ENCODE assay signal across 9 cellular contexts in the genomic region with DNA sequence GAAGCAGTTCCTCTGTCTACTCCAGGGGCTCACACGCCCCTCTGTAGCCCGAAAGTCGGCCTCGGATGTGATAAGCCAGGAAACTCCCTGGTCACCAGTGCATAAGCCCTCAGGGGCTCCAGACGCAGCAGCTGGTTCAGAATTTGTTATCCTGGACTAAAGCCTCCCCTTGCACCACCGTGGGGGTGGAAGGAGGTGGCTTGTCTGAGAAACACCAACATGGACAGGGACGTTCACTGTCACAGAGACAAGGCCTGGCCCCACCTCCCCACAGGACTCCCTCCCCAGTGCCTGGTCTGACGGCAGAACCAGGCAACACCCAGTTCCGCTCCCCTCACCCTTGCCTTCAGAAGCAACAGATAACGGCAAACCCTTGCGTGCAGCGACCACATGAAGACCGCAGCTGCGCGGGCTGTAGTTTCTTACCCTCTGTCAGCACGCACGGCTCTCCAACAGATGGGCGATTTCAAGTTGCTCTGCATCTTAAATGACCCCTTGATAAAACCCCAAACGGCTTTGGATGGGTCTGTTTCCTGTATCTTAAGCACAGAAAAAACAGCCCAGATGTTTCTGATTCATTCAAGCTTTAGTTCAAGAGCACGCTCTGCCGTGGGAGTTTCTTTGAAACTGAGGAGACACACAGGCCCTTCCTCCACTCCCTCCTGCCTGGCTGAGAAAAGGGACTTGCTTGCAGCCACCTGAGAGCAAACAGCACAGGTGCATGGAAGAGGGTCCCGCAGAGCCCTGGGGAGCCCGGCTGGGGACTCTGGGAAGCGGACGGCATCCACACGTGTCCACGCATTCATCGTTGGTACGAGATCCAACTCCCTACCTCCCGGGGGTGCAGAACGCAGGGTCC. TPM values are rescaled to one million over a fixed set of nuclear protein-coding genes. Genes with fewer than 3 reads are reported as not detected.
DNase-seq lines count a peak whose midpoint lies in the region; ATAC-seq and TF ChIP-seq lines count a peak whose summit lies in the region.
"Had no signal": no experiment of that assay in that cellular context is flagged by ENCODE, and none has a peak within 500 bp of the region (broad histone marks: within the 10 kb centered on the region; RNA-seq: fewer than 3 reads in every experiment).

No MANE protein-coding gene starts in this region.

- TF ChIP-seq CTCF in endothelial cell (IDR thresholded peaks at IDR 0.05; ENCODE audit: unreplicated experiment), result no peak

- ATAC-seq in GM18858 (IDR thresholded peaks at IDR 0.05; ENCODE audit: unreplicated experiment), result peak; percentile 80
- ATAC-seq in HG02884 (IDR thresholded peaks at IDR 0.05; ENCODE audit: unreplicated experiment), result peak; percentile 64

- no peak overlapping the region for H3K4me3 Mint-ChIP-seq in endothelial cell (ENCODE audit: unreplicated experiment)

- no peaks in the 10 kb centered on the region for H3K36me3 ChIP-seq in SK-N-MC (ENCODE audit: insufficient read depth, low read length)

- no peak overlapping the region for H3K9ac ChIP-seq in SK-N-MC (ENCODE audit: insufficient read length)

- H3K9me3 ChIP-seq in SK-N-MC (ENCODE audit: low read depth, low read length), result no peaks in the 10 kb centered on the region

- H3K9me3 Mint-ChIP-seq in endothelial cell (ENCODE audit: unreplicated experiment), result no peaks in the 10 kb centered on the region

- H3K27ac ChIP-seq in SK-N-MC, result no peak overlapping the region

- H3K27ac Mint-ChIP-seq in endothelial cell (ENCODE audit: unreplicated experiment), result no peak overlapping the region

- peaks cover 5% of the 10 kb centered on the region for H3K27me3 Mint-ChIP-seq in endothelial cell (ENCODE audit: unreplicated experiment)

- H3K4me1 Mint-ChIP-seq in endothelial cell (ENCODE audit: unreplicated experiment), result peaks cover 4% of the 10 kb centered on the region

- H3K4me3 ChIP-seq in SK-N-MC, result peak overlapping the region; percentile 11; the same call in 1 of the 2 replicates
- H3K4me3 ChIP-seq: lung had no signal

- DNase-seq in SK-N-MC (ENCODE audit: low read depth, low spot score), result no peak
- peak; percentile 11 for DNase-seq in effector CD8-positive, alpha-beta T cell (lab: John Stamatoyannopoulos, UW)
- DNase-seq in stimulated activated CD4-positive, alpha-beta T cell treated with anti-CD3 and anti-CD28 coated beads, Interleukin-12 subunit alpha, Interleukin-12 subunit beta, amount 100 ng/mL, for 48 hours (ENCODE audit: low read depth in 2 of 3, low spot score in 1 of 3), result peak; percentile 15 to 33 (median 25)
- DNase-seq in middle frontal gyrus (ENCODE audit: extremely low spot score, low spot score), result no peak
- no peak for DNase-seq in endothelial cell (ENCODE audit: low spot score)
- no peak for DNase-seq in HK-2 (ENCODE audit: unreplicated experiment)

- H3K36me3 Mint-ChIP-seq in endothelial cell (ENCODE audit: low read depth, unreplicated experiment), result no peaks in the 10 kb centered on the region

RNA-seq across cellular contexts. Expression of a gene that starts 44.7 kb away (rescaled TPM):
- total RNA-seq in endothelial cell (ENCODE audit: unreplicated experiment), result 1.8 TPM

Comparison
In these comparisons a context has a peak if more than half of its experiments do, and no peak if none do; other contexts are left out.
1. DNase-seq: peak in effector CD8-positive, alpha-beta T cell (single experiment) and stimulated activated CD4-positive, alpha-beta T cell treated with anti-CD3 and anti-CD28 coated beads, Interleukin-12 subunit alpha, Interleukin-12 subunit beta, amount 100 ng/mL, for 48 hours (3 of 3); none in SK-N-MC (single experiment), middle frontal gyrus (single experiment), endothelial cell (single experiment) and HK-2 (single experiment).